ENCODE assay signal across 1 cellular context in the genomic region with DNA sequence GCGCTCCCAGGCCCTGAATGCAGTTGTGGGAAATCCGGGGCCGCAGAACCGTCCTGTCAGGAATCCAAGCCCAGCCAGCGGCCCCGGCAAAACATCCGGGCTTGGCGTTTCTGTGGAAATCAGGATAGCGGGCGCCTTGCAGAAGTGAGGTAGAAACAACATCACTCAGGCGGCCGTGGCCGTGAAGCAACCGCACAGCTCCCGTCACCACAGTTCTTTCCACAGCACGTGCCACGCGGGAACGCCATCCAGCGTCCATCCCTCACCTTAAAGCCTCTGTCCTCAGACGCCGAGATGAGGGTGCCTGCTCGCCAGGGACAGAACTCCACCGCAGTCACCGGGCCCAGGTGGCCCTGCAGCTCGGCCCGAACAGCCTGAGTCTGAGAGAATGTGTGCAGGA.
TF ChIP-seq lines count a peak whose summit lies in the region.

No MANE protein-coding gene starts in this region.

TF ChIP-seq in GM23338, 12 proteins besides CTCF, POLR2A, EP300 and RAD21 (continued from another document):
- TF ChIP-seq JUNB (IDR thresholded peaks at IDR 0.05; ENCODE audit: unreplicated experiment): no peak
- no peak for TF ChIP-seq STAT1 (IDR thresholded peaks at IDR 0.05; ENCODE audit: unreplicated experiment)
